ENCODE assay signal across 8 cellular contexts in genomic region chrX:46408553-46409407, GRCh38.
DNase-seq lines count a peak whose midpoint lies in the region; ATAC-seq and TF ChIP-seq lines count a peak whose summit lies in the region.

No MANE protein-coding gene starts in this region.

- H3K27me3 Mint-ChIP-seq in T-cell = no peaks in the 10 kb centered on the region

- no peaks in the 10 kb centered on the region for H3K36me3 Mint-ChIP-seq in T-cell

- H3K4me3 Mint-ChIP-seq in T-cell = no peak overlapping the region

- no peak for ATAC-seq in T-cell (replicated peaks in 1 of 4)
- ATAC-seq in HG02840 (IDR thresholded peaks at IDR 0.05; ENCODE audit: low FRiP score, unreplicated experiment) = no peak
- no peak for ATAC-seq in HG03025 (IDR thresholded peaks at IDR 0.05; ENCODE audit: low FRiP score, unreplicated experiment)

- no peak overlapping the region for H3K9ac ChIP-seq in KMS-11

- H3K4me3 ChIP-seq in KMS-11 (IDR thresholded peaks at IDR 0.05; ENCODE audit: insufficient read depth, low read depth, low read length) (no peak overlapping the region), ascending aorta (no peak overlapping the region)

- TF ChIP-seq CTCF in KMS-11 (conservative IDR thresholded peaks at IDR 0.05; ENCODE audit: low read depth, low read length) (peak; percentile 89), ascending aorta (IDR thresholded peaks at IDR 0.05) (peak; percentile 66 to 91 (median 83))

- intact Hi-C loops in ascending aorta (cut with DNase I) = loop anchor here (2.0 to 10.0 kb wide), 2 partner anchors 894 to 1088 kb away; no protein-coding TSS in a partner anchor

- H3K4me1 ChIP-seq in KMS-11 (ENCODE audit: low read depth, poor library complexity, severe bottlenecking) (no peaks in the 10 kb centered on the region), ascending aorta (no peaks in the 10 kb centered on the region)

- CTCF ChIA-PET in T-cell (lab: Charles Lee) = interaction anchor here (0.6 to 2.9 kb wide), 8 partner anchors 7 to 1222 kb away, joined by 3 to 11 read pairs (median 3); no protein-coding TSS in a partner anchor

- no peaks in the 10 kb centered on the region for H3K79me2 ChIP-seq in KMS-11 (ENCODE audit: insufficient read depth, low read depth)

- H3K27ac ChIP-seq in KMS-11 = no peak overlapping the region
- H3K27ac ChIP-seq in ascending aorta = no peak overlapping the region

- no peaks in the 10 kb centered on the region for H3K9me3 Mint-ChIP-seq in T-cell

- H2AFZ ChIP-seq in KMS-11 (ENCODE audit: low read depth) = no peak overlapping the region

- H3K4me1 Mint-ChIP-seq in T-cell = peaks cover 0 to 3% (median 2%) of the 10 kb centered on the region in 3 donors

- H3K9me3 ChIP-seq in ascending aorta = no peaks in the 10 kb centered on the region

- H4K20me1 ChIP-seq in KMS-11 (ENCODE audit: insufficient read depth) = no peaks in the 10 kb centered on the region

- DNase-seq in EL = peak; percentile 59
- peak in 33 of 34 experiments; percentile 4 to 69 (median 43) for DNase-seq in T-cell
- peak in 1 of 2 donors; percentile 76 for DNase-seq in ascending aorta (ENCODE audit: low spot score in 2 of 2)
- peak in 45 of 51 donors; percentile 0 to 62 (median 15) for DNase-seq in hypothalamus (lab: John Stamatoyannopoulos, UW)
- peak; percentile 43 for DNase-seq in smooth muscle cell of the brain vasculature (ENCODE audit: low read depth, low spot score)

- H3K36me3 ChIP-seq in KMS-11 (ENCODE audit: insufficient read depth) (no peaks in the 10 kb centered on the region), ascending aorta (no peaks in the 10 kb centered on the region)

- H3K4me2 ChIP-seq in KMS-11 = no peak overlapping the region

- H3K27ac Mint-ChIP-seq in T-cell = peak overlapping the region in 1 of 2 donors; percentile 45

- POLR2A ChIA-PET in T-cell (lab: Charles Lee) = no interaction called here

- no peaks in the 10 kb centered on the region for H3K27me3 ChIP-seq in KMS-11 (ENCODE audit: insufficient read depth, low read depth)
- no peaks in the 10 kb centered on the region for H3K27me3 ChIP-seq in ascending aorta
